In the genomic region with DNA sequence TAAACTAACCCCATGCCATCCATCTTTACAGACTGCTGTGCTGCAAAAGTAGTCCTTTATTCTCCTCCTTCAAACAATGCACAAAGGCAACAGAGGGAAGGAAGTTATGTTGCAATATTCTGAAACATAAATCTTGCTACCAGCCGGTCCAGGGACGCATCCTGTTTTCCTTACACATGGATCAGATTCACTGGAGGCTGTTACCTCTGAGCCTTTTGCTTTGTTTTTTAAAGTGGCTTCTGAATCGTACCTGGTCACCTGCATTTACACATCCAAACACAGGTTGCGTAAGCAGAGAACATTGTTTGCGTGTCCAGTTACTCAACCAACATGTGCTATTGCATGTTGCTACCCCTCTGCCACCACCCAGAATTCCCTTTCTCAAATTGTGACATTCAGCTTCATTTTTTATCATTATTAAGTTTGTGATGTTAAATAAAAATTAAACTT, we compare ENCODE assay signal across 15 cellular contexts. TPM values are rescaled to one million over a fixed set of nuclear protein-coding genes. Genes with fewer than 3 reads are reported as not detected.
DNase-seq lines count a peak whose midpoint lies in the region; ATAC-seq, FAIRE-seq and TF ChIP-seq lines count a peak whose summit lies in the region.
"Had no signal": no experiment of that assay in that cellular context is flagged by ENCODE, and none has a peak within 500 bp of the region (broad histone marks: within the 10 kb centered on the region; RNA-seq: fewer than 3 reads in every experiment).

No MANE protein-coding gene starts in this region.

- H2BK120ac ChIP-seq in IMR-90 (ENCODE audit: low read depth, low read length) = no peak overlapping the region

- TF ChIP-seq POLR2A in IMR-90 (IDR thresholded peaks at IDR 0.05; ENCODE audit: low read depth, low read length) (no peak), HepG2 (IDR thresholded peaks at IDR 0.05; ENCODE audit: insufficient read depth in 1 of 2, low read depth in 2 of 2, low read length in 2 of 2) (peak in 1 of 2 experiments; percentile 19; a peak in 1 of 4 replicates)

- no peaks in the 10 kb centered on the region for H3K36me3 Mint-ChIP-seq in WTC11
- H3K36me3 Mint-ChIP-seq in CD8-positive, alpha-beta memory T cell = no peaks in the 10 kb centered on the region
- no peaks in the 10 kb centered on the region for H3K36me3 Mint-ChIP-seq in mesothelial cell of epicardium
- H3K36me3 Mint-ChIP-seq: immature natural killer cell had no signal

- no peak overlapping the region for H3K14ac ChIP-seq in IMR-90 (replicated peaks; ENCODE audit: low read depth, low read length)

- H4K20me1 ChIP-seq in IMR-90 (ENCODE audit: insufficient read depth, low read length) (no peaks in the 10 kb centered on the region), HepG2 (ENCODE audit: insufficient read depth, low read length) (no peaks in the 10 kb centered on the region; the same call in 1 of the 2 replicates)

- no peak overlapping the region for H2BK5ac ChIP-seq in IMR-90 (ENCODE audit: low read depth, low read length, poor library complexity, severe bottlenecking)

- H2AK9ac ChIP-seq in IMR-90 (replicated peaks; ENCODE audit: low read depth, low read length, poor library complexity) = no peak overlapping the region

- peaks cover 3% of the 10 kb centered on the region; the same call in 1 of the 2 replicates for H3K9me1 ChIP-seq in IMR-90 (ENCODE audit: insufficient read depth, low read length)

- peaks cover 50% of the 10 kb centered on the region for H3K79me2 ChIP-seq in HepG2 (ENCODE audit: insufficient read depth, low read length)

- H2AFZ ChIP-seq in IMR-90 (replicated peaks; ENCODE audit: low read length, poor library complexity) (no peak overlapping the region), HepG2 (ENCODE audit: low read length) (no peak overlapping the region)

- H3K36me3 ChIP-seq in IMR-90 (ENCODE audit: control insufficient read depth, insufficient read depth, low read length) (no peaks in the 10 kb centered on the region; the same call in 1 of the 2 replicates), HepG2 (replicated peaks in 1 of 2; ENCODE audit: control insufficient read depth in 1 of 2, insufficient read depth in 2 of 2, low read length in 2 of 2) (peaks cover 2 to 24% of the 10 kb centered on the region in 2 experiments; a peak in 4 of 5 replicates)
- no peaks in the 10 kb centered on the region for H3K36me3 ChIP-seq in CD8-positive, alpha-beta memory T cell (ENCODE audit: insufficient read depth, low read length)
- H3K36me3 ChIP-seq: thoracic aorta had no signal

- H3K27me3 Mint-ChIP-seq in WTC11 (ENCODE audit: low read depth) (no peaks in the 10 kb centered on the region), mesothelial cell of epicardium (ENCODE audit: low read depth) (peaks cover 66% of the 10 kb centered on the region)
- H3K27me3 Mint-ChIP-seq in CD8-positive, alpha-beta memory T cell = no peaks in the 10 kb centered on the region
- H3K27me3 Mint-ChIP-seq: activated T-helper 17 cell treated with anti-CD3 and anti-CD28 coated beads, Interleukin-2, amount 50 U/mL, for 72 hours had no signal

- no peak overlapping the region for H3K56ac ChIP-seq in IMR-90 (ENCODE audit: extremely low read depth, insufficient read depth, low read length)

- no peaks in the 10 kb centered on the region for H3K79me1 ChIP-seq in IMR-90 (ENCODE audit: low read depth in 1 of 2, low read length in 2 of 2)

- H2BK15ac ChIP-seq in IMR-90 (ENCODE audit: low read depth, low read length) = no peak overlapping the region

- FAIRE-seq in HepG2 (lab: Jason Lieb, UNC) = peak; percentile 57

- no peak for ATAC-seq in IMR-90 (ENCODE audit: low read depth)
- ATAC-seq in WTC11 = no peak
- ATAC-seq in HepG2 = peak; percentile 62
- ATAC-seq in HG03432 (IDR thresholded peaks at IDR 0.05; ENCODE audit: unreplicated experiment) = no peak
- ATAC-seq: activated T-helper 17 cell treated with anti-CD3 and anti-CD28 coated beads, Interleukin-2, amount 50 U/mL, for 72 hours had no signal

- no peak overlapping the region for H3K23ac ChIP-seq in IMR-90 (ENCODE audit: low read depth, low read length)

- WGBS in IMR-90 (ENCODE audit: extremely low coverage in 2 of 2, insufficient read length in 1 of 2), 2 experiments = 79% methylated on average over 2 of the region's 5 CpGs; no CpG with 5 or more reads in 1 of the 2 experiments
- WGBS in HepG2 (ENCODE audit: low lambda C conversion rate) = 4% methylated on average over 5 of the region's 5 CpGs

- H4K5ac ChIP-seq in IMR-90 (ENCODE audit: low read depth, low read length) = no peak overlapping the region

- H3K9me3 Mint-ChIP-seq in WTC11 = no peaks in the 10 kb centered on the region
- peaks cover 0 to 7% (median 5%) of the 10 kb centered on the region in 5 donors for H3K9me3 Mint-ChIP-seq in CD8-positive, alpha-beta memory T cell
- H3K9me3 Mint-ChIP-seq in mesothelial cell of epicardium = no peaks in the 10 kb centered on the region
- H3K9me3 Mint-ChIP-seq: activated T-helper 17 cell treated with anti-CD3 and anti-CD28 coated beads, Interleukin-2, amount 50 U/mL, for 72 hours had no signal

- DNase-seq in A172 (ENCODE audit: low spot score) = peak; percentile 41
- DNase-seq in IMR-90 = no peak
- DNase-seq in WTC11 (ENCODE audit: low spot score) = no peak
- peak; percentile 95 for DNase-seq in HepG2 (ENCODE audit: low spot score)
- DNase-seq in DMS79 (lab: John Stamatoyannopoulos, UW) = no peak
- no peak for DNase-seq in CD8-positive, alpha-beta memory T cell
- no peak for DNase-seq in mesothelial cell of epicardium (ENCODE audit: low spot score in 2 of 2, unreplicated experiment in 2 of 2)
- DNase-seq: activated CD4-positive, alpha-beta T cell treated with anti-CD3 and anti-CD28 coated beads, Interleukin-2, amount 50 U/mL, for 4 hours; anterior cingulate cortex; immature natural killer cell; NCI-H1092; SHP77 treated with DMSO at 0.1 percent for 48 hours had no signal

- H3K4me2 ChIP-seq in IMR-90 (ENCODE audit: low read depth, low read length) (no peak overlapping the region), HepG2 (ENCODE audit: low read depth, low read length) (peak overlapping the region; percentile 73)

- H3K4me1 ChIP-seq in IMR-90 (ENCODE audit: control insufficient read depth, insufficient read depth, low read length) = no peaks in the 10 kb centered on the region; the same call in none of the 2 replicates
- H3K4me1 ChIP-seq in HepG2 (ENCODE audit: insufficient read depth, low read length) = peaks cover 95% of the 10 kb centered on the region
- no peaks in the 10 kb centered on the region for H3K4me1 ChIP-seq in CD8-positive, alpha-beta memory T cell (ENCODE audit: insufficient read depth, low read length)

- no peaks in the 10 kb centered on the region for H3K9me3 ChIP-seq in IMR-90 (ENCODE audit: control insufficient read depth, insufficient read depth, low read length)
- H3K9me3 ChIP-seq in HepG2 (ENCODE audit: low read length) = no peaks in the 10 kb centered on the region
- no peaks in the 10 kb centered on the region for H3K9me3 ChIP-seq in CD8-positive, alpha-beta memory T cell (ENCODE audit: low read length)
- H3K9me3 ChIP-seq: thoracic aorta had no signal

- no peak overlapping the region for H3K4ac ChIP-seq in IMR-90 (ENCODE audit: low read depth, low read length)

- dilution Hi-C loops in IMR-90 (cut with HindIII; ENCODE audit: low sequenced_read_pairs, unreplicated experiment) = no loop called here

- no peak overlapping the region for H3K4me3 ChIP-seq in IMR-90 (ENCODE audit: insufficient read depth, low read depth, low read length)
- peak overlapping the region; percentile 20 to 56 (median 49); a peak in 3 of 6 replicates for H3K4me3 ChIP-seq in HepG2 (replicated peaks in 1 of 3; ENCODE audit: insufficient read depth in 1 of 3, low read depth in 2 of 3, low read length in 3 of 3)
- no peak overlapping the region for H3K4me3 ChIP-seq in CD8-positive, alpha-beta memory T cell (ENCODE audit: low read length)
- H3K4me3 ChIP-seq: thoracic aorta had no signal

- TF ChIP-seq CTCF in IMR-90 (conservative IDR thresholded peaks at IDR 0.05; ENCODE audit: low read depth, low read length) = no peak
- no peak for TF ChIP-seq CTCF in WTC11 (IDR thresholded peaks at IDR 0.05)
- TF ChIP-seq CTCF in HepG2 (CRISPR knock-in tag; IDR thresholded peaks at IDR 0.05) = no peak
- no peak for TF ChIP-seq CTCF in mesothelial cell of epicardium (IDR thresholded peaks at IDR 0.05; ENCODE audit: unreplicated experiment)

- no peak overlapping the region for H2BK20ac ChIP-seq in IMR-90 (ENCODE audit: low read depth, low read length)

- no peak for TF ChIP-seq RAD21 in IMR-90 (IDR thresholded peaks at IDR 0.05; ENCODE audit: low read length)
- no peak for TF ChIP-seq RAD21 in HepG2 (CRISPR knock-in tag; IDR thresholded peaks at IDR 0.05)

- H2AK5ac ChIP-seq in IMR-90 (ENCODE audit: low read depth, low read length) = no peak overlapping the region

- H4K91ac ChIP-seq in IMR-90 (ENCODE audit: insufficient read depth, low read depth, low read length) = no peak overlapping the region

- H3K9ac ChIP-seq in IMR-90 (ENCODE audit: low read depth, low read length) (no peak overlapping the region), HepG2 (ENCODE audit: insufficient read depth, low read depth, low read length) (peak overlapping the region; percentile 59)

- CTCF ChIA-PET in IMR-90 (lab: Yijun Ruan, JAX) (interaction anchor here (0.6 kb wide), 1 partner anchor 9 kb away, joined by 4 read pairs; no protein-coding TSS in a partner anchor), WTC11 (lab: Charles Lee) (interaction anchor here (2.2 kb wide), 1 partner anchor 151 kb away, joined by 6 read pairs; no protein-coding TSS in a partner anchor), HepG2 (lab: Yijun Ruan, JAX; ENCODE audit: low intra/inter-chr PET ratio, low total read pairs) (no interaction called here)
- CTCF ChIA-PET in CD8-positive, alpha-beta memory T cell (lab: Charles Lee) = no interaction called here

- H3K27me3 ChIP-seq in IMR-90 (ENCODE audit: control insufficient read depth, insufficient read depth, low read length) (peaks cover 6% of the 10 kb centered on the region; the same call in 1 of the 2 replicates), HepG2 (ENCODE audit: control insufficient read depth in 1 of 2, insufficient read depth in 2 of 2, low read length in 2 of 2) (no peaks in the 10 kb centered on the region)
- no peaks in the 10 kb centered on the region for H3K27me3 ChIP-seq in CD8-positive, alpha-beta memory T cell (ENCODE audit: insufficient read depth, low read length, poor library complexity, severe bottlenecking)

- no peak overlapping the region for H3K27ac ChIP-seq in IMR-90 (ENCODE audit: insufficient read depth, low read length)
- H3K27ac ChIP-seq in HepG2 (ENCODE audit: extremely low read length, insufficient read depth, low read length) = peak overlapping the region; percentile 84
- no peak overlapping the region for H3K27ac ChIP-seq in CD8-positive, alpha-beta memory T cell (ENCODE audit: low read depth, low read length)
- H3K27ac ChIP-seq: thoracic aorta had no signal

- in situ Hi-C loops in IMR-90 (cut with MboI; ENCODE audit: low sequenced_read_pairs) = no loop called here
- in situ Hi-C loops in HepG2 (cut with HindIII; ENCODE audit: extremely low pct_ligation_motif_present, low pct_unique_long_range_greater_than_20kb) = loop anchor here (25.0 kb wide), 1 partner anchor 706 kb away; a partner anchor contains a TSS

- H4K8ac ChIP-seq in IMR-90 (ENCODE audit: low read depth in 2 of 2, low read length in 2 of 2) = no peak overlapping the region

- no TSS peak for BruUV-seq in IMR-90 (replicated peaks; lab: Mats Ljungman, UMichigan)
- BruUV-seq in HepG2 (replicated peaks; lab: Mats Ljungman, UMichigan) = no TSS peak

- H3K4me3 Mint-ChIP-seq in WTC11 (no peak overlapping the region), mesothelial cell of epicardium (no peak overlapping the region)
- H3K4me3 Mint-ChIP-seq in CD8-positive, alpha-beta memory T cell = no peak overlapping the region
- H3K4me3 Mint-ChIP-seq: activated T-helper 17 cell treated with anti-CD3 and anti-CD28 coated beads, Interleukin-2, amount 50 U/mL, for 72 hours; immature natural killer cell had no signal

- intact Hi-C loops in IMR-90 (cut with micrococcal nuclease) (no loop called here), HepG2 (cut with micrococcal nuclease; ENCODE audit: unreplicated experiment) (loop anchor here (1.0 to 10.0 kb wide), 3 partner anchors 9 to 96 kb away; a partner anchor contains a TSS)

- H3K27ac Mint-ChIP-seq in WTC11 (no peak overlapping the region; the same call in 1 of the 2 replicates), mesothelial cell of epicardium (no peak overlapping the region)
- no peak overlapping the region for H3K27ac Mint-ChIP-seq in CD8-positive, alpha-beta memory T cell
- H3K27ac Mint-ChIP-seq: activated T-helper 17 cell treated with anti-CD3 and anti-CD28 coated beads, Interleukin-2, amount 50 U/mL, for 72 hours; immature natural killer cell had no signal

- POLR2A ChIA-PET in IMR-90 (lab: Charles Lee; ENCODE audit: unreplicated experiment) (no interaction called here), WTC11 (lab: Charles Lee) (no interaction called here), HepG2 (lab: Yijun Ruan, JAX) (interaction anchor here (1.2 to 2.3 kb wide), 4 partner anchors 9 to 25 kb away, joined by 4 to 18 read pairs (median 9); a partner anchor contains a TSS)
- POLR2A ChIA-PET in CD8-positive, alpha-beta memory T cell (lab: Charles Lee) = no interaction called here

- H3K4me1 Mint-ChIP-seq in WTC11 (peaks cover 77% of the 10 kb centered on the region), mesothelial cell of epicardium (peaks cover 46% of the 10 kb centered on the region)
- no peaks in the 10 kb centered on the region for H3K4me1 Mint-ChIP-seq in CD8-positive, alpha-beta memory T cell
- H3K4me1 Mint-ChIP-seq: activated T-helper 17 cell treated with anti-CD3 and anti-CD28 coated beads, Interleukin-2, amount 50 U/mL, for 72 hours; immature natural killer cell had no signal

- TF ChIP-seq EP300 in HepG2 (IDR thresholded peaks at IDR 0.05; ENCODE audit: low read depth in 2 of 2, low read length in 2 of 2) (peak in 1 of 2 experiments; percentile 89; a peak in 3 of 4 replicates), HepG2 (CRISPR knock-in tag; IDR thresholded peaks at IDR 0.05; ENCODE audit: borderline replicate concordance) (peak; percentile 91; the same call in 1 of the 2 replicates)

- no peak overlapping the region for H3K18ac ChIP-seq in IMR-90 (ENCODE audit: low read depth, low read length)

RNA-seq across cellular contexts. Expression of a gene that starts 8.8 kb away (rescaled TPM):
- total RNA-seq in A172 (2014; rRNA removed; shearing (Covaris generic)) = 2.1 and 3.1 TPM in 2 replicates
- under 0.01 TPM in 2 replicates for total RNA-seq in IMR-90 (2012; rRNA removed)
- 0.03 TPM in 2 replicates for polyA plus RNA-seq in IMR-90 (2012; rRNA removed)
- 0.01 TPM in 1 of 2 replicates, not detected in the other for polyA plus RNA-seq in IMR-90 (2012; cell fraction: cytosol; rRNA removed)
- 0.25 TPM in 1 of 2 replicates, not detected in the other for polyA plus RNA-seq in IMR-90 (2012; cell fraction: nucleus; rRNA removed; ENCODE audit: low replicate concordance)
- 1.9 to 2.9 TPM (median 2.0 TPM) in 3 replicates for total RNA-seq in WTC11 (2021)
- total RNA-seq in HepG2 (2016; rRNA removed; fragmentation: Illumina TruSeq; extraction: Trizol) = 18.8 and 20.7 TPM in 2 replicates
- total RNA-seq in HepG2 (2016; cell fraction: cytosol; rRNA removed; fragmentation: Illumina TruSeq; extraction: Trizol; ENCODE audit: low read depth) = 2.1 and 2.8 TPM in 2 replicates
- total RNA-seq in HepG2 (2016; cell fraction: insoluble cytoplasmic fraction; rRNA removed; fragmentation: Illumina TruSeq; extraction: Trizol) = 16.5 and 17.8 TPM in 2 replicates
- 5.2 and 6.9 TPM in 2 replicates for total RNA-seq in HepG2 (2016; cell fraction: membrane; rRNA removed; fragmentation: Illumina TruSeq; extraction: Trizol)
- total RNA-seq in HepG2 (2016; cell fraction: nucleus; rRNA removed; fragmentation: Illumina TruSeq; extraction: Trizol) = 48.8 and 51.3 TPM in 2 replicates
- 26.3 and 37.3 TPM in 2 replicates for polyA plus RNA-seq in HepG2 (2011; rRNA removed)
- polyA plus RNA-seq in HepG2 (2011; cell fraction: cytosol; rRNA removed) = 21.3 and 25.7 TPM in 2 replicates
- 53.6 and 57.4 TPM in 2 replicates for polyA plus RNA-seq in HepG2 (2011; cell fraction: nucleus; rRNA removed)
- polyA plus RNA-seq in HepG2 (2012) = 18.4 and 30.5 TPM in 2 replicates
- polyA plus RNA-seq in HepG2 (2016; cell fraction: cytosol; fragmentation: Illumina TruSeq; extraction: Trizol; ENCODE audit: low read depth) = 1.1 TPM in 2 replicates
- polyA plus RNA-seq in HepG2 (2016; cell fraction: insoluble cytoplasmic fraction; fragmentation: Illumina TruSeq; extraction: Trizol; ENCODE audit: low read depth) = 10.3 and 10.7 TPM in 2 replicates
- 1.2 and 1.5 TPM in 2 replicates for polyA plus RNA-seq in HepG2 (2016; cell fraction: membrane; fragmentation: Illumina TruSeq; extraction: Trizol; ENCODE audit: low read depth)
- polyA plus RNA-seq in HepG2 (2016; cell fraction: nucleus; fragmentation: Illumina TruSeq; extraction: Trizol; ENCODE audit: insufficient read depth, low read depth) = 13.7 and 14.4 TPM in 2 replicates
- polyA minus RNA-seq in HepG2 (2011; rRNA and poly(A)+ RNA removed; ENCODE audit: low replicate concordance) = 26.6 and 166 TPM in 2 replicates
- polyA minus RNA-seq in HepG2 (2011; cell fraction: cytosol; rRNA and poly(A)+ RNA removed) = 30.3 and 31.7 TPM in 2 replicates
- 453 and 498 TPM in 2 replicates for polyA minus RNA-seq in HepG2 (2011; cell fraction: nucleus; rRNA and poly(A)+ RNA removed)
- total RNA-seq in CD8-positive, alpha-beta memory T cell = not detected
- not detected for polyA plus RNA-seq in CD8-positive, alpha-beta memory T cell
- total RNA-seq in mesothelial cell of epicardium = 3.1 to 3.7 TPM (median 3.4 TPM) in 3 replicates
- total RNA-seq: activated T-helper 17 cell treated with anti-CD3 and anti-CD28 coated beads, Interleukin-2, amount 50 U/mL, for 72 hours had no signal
- polyA plus RNA-seq: immature natural killer cell had no signal

Comparison
In these comparisons a context has a peak if more than half of its experiments do, and no peak if none do; other contexts are left out.
1. DNase-seq: peak in A172 (single experiment) and HepG2 (single experiment); none in IMR-90 (single experiment), WTC11 (single experiment), DMS79 (single experiment), CD8-positive, alpha-beta memory T cell (0 of 5) and mesothelial cell of epicardium (0 of 2).
2. H3K4me3 ChIP-seq: peak in HepG2 (3 of 3); none in IMR-90 (single experiment) and CD8-positive, alpha-beta memory T cell (single experiment).
3. CTCF ChIA-PET loops: an anchor here in IMR-90 (0.6 kb wide) and WTC11 (2.2 kb wide); none called in HepG2 and CD8-positive, alpha-beta memory T cell.